20 cellular contexts compared by ENCODE assay signal in genomic region chr3:103712320-103713008, GRCh38.
DNase-seq lines count a peak whose midpoint lies in the region; ATAC-seq, FAIRE-seq and TF ChIP-seq lines count a peak whose summit lies in the region.
"Had no signal": no experiment of that assay in that cellular context is flagged by ENCODE, and none has a peak within 500 bp of the region (broad histone marks: within the 10 kb centered on the region; RNA-seq: fewer than 3 reads in every experiment).

No MANE protein-coding gene starts in this region.

- peaks cover 2% of the 10 kb centered on the region for H3K9me3 ChIP-seq in mesenchymal stem cell (ENCODE audit: control insufficient read depth, low read length)
- no peaks in the 10 kb centered on the region for H3K9me3 ChIP-seq in OCI-LY7 (ENCODE audit: low read length)
- H3K9me3 ChIP-seq: gastroesophageal sphincter had no signal

- no peak overlapping the region for H3K4me2 ChIP-seq in mesenchymal stem cell (ENCODE audit: low read length, poor library complexity, severe bottlenecking)
- H3K4me2 ChIP-seq in OCI-LY7 (ENCODE audit: low read length) = no peak overlapping the region
- H3K4me2 ChIP-seq: KMS-11 had no signal

- no peak overlapping the region for H3K9ac ChIP-seq in mesenchymal stem cell (ENCODE audit: low read length)
- H3K9ac ChIP-seq: KMS-11, parathyroid adenoma had no signal

- H3K4me1 ChIP-seq in mesenchymal stem cell (ENCODE audit: control insufficient read depth, insufficient read depth, low read depth, low read length) = no peaks in the 10 kb centered on the region
- no peaks in the 10 kb centered on the region for H3K4me1 ChIP-seq in OCI-LY7 (ENCODE audit: insufficient read depth, low read length, poor library complexity, severe bottlenecking)
- H3K4me1 ChIP-seq: gastroesophageal sphincter, parathyroid adenoma, spleen, stomach had no signal

- no peak overlapping the region for H2AK5ac ChIP-seq in mesenchymal stem cell (ENCODE audit: low read length, severe bottlenecking)

- H3K4ac ChIP-seq in mesenchymal stem cell (ENCODE audit: low read depth in 1 of 2, low read length in 2 of 2) = no peak overlapping the region

- H3K18ac ChIP-seq in mesenchymal stem cell (ENCODE audit: low read depth in 1 of 2, low read length in 2 of 2) = no peak overlapping the region

- no peaks in the 10 kb centered on the region for H3K79me1 ChIP-seq in mesenchymal stem cell (replicated peaks; ENCODE audit: low read length, poor library complexity, severe bottlenecking)

- WGBS in mesenchymal stem cell = 71% methylated on average over 1 of the region's 1 CpG

- H2AFZ ChIP-seq in mesenchymal stem cell (ENCODE audit: low read depth, low read length) (no peak overlapping the region), OCI-LY7 (ENCODE audit: low read length) (no peak overlapping the region)
- H2AFZ ChIP-seq: parathyroid adenoma had no signal

- no peaks in the 10 kb centered on the region for H4K20me1 ChIP-seq in OCI-LY7 (ENCODE audit: insufficient read depth, low read length)

- no peak overlapping the region for H2BK120ac ChIP-seq in mesenchymal stem cell (ENCODE audit: low read depth, low read length)

- ATAC-seq in left ventricle myocardium superior = no peak
- ATAC-seq: activated CD8-positive, alpha-beta T cell treated with anti-CD3 and anti-CD28 coated beads for 36 hours; effector memory CD8-positive, alpha-beta T cell; gastroesophageal sphincter had no signal

- CTCF ChIA-PET in OCI-LY7 (lab: Charles Lee; ENCODE audit: unreplicated experiment) = no interaction called here

- no TSS peak for BruUV-seq in OCI-LY7 (replicated peaks; lab: Mats Ljungman, UMichigan)

- H3K9me2 ChIP-seq in OCI-LY7 (ENCODE audit: insufficient read depth, low read length) = no peaks in the 10 kb centered on the region; the same call in 1 of the 2 replicates

- H3K27me3 ChIP-seq in bronchial epithelial cell (ENCODE audit: control insufficient read depth, insufficient read depth, low read length) (no peaks in the 10 kb centered on the region), mesenchymal stem cell (ENCODE audit: control insufficient read depth in 1 of 2, insufficient read depth in 1 of 2, low read length in 2 of 2) (no peaks in the 10 kb centered on the region)
- H3K27me3 ChIP-seq: gastroesophageal sphincter, spleen, stomach had no signal

- DNase-seq in EL (peak; percentile 5), NCI-H748 treated with DMSO at 0.1 percent for 48 hours (lab: John Stamatoyannopoulos, UW) (peak; percentile 4), bronchial epithelial cell (ENCODE audit: low read depth) (peak; percentile 94), mesenchymal stem cell (peak; percentile 36), OCI-LY7 (ENCODE audit: low spot score) (no peak), UCSD-AML1 (lab: John Stamatoyannopoulos, UW; ENCODE audit: unreplicated experiment) (no peak), left ventricle myocardium superior (no peak)
- DNase-seq in stimulated activated CD4-positive, alpha-beta T cell treated with anti-CD3 and anti-CD28 coated beads, Interleukin-2, amount 100 ng/mL, for 48 hours = no peak
- DNase-seq: activated CD8-positive, alpha-beta T cell treated with anti-CD3 and anti-CD28 coated beads for 36 hours; effector memory CD8-positive, alpha-beta T cell; GOT3; NCI-H2029; NCI-H526 treated with DMSO at 0.1 percent for 48 hours; SHP77 treated with DMSO at 0.1 percent for 48 hours; spleen; stomach had no signal

- H4K8ac ChIP-seq in mesenchymal stem cell (ENCODE audit: low read length) = no peak overlapping the region

- intact Hi-C loops in OCI-LY7 (cut with micrococcal nuclease; ENCODE audit: unreplicated experiment) (no loop called here), left ventricle myocardium superior (cut with micrococcal nuclease) (no loop called here)

- H3K23ac ChIP-seq in mesenchymal stem cell (ENCODE audit: low read length in 2 of 2) = no peak overlapping the region

- H2BK5ac ChIP-seq in mesenchymal stem cell (ENCODE audit: low read depth, low read length, poor library complexity, severe bottlenecking) = no peak overlapping the region

- H3K27ac ChIP-seq in mesenchymal stem cell (ENCODE audit: low read length, poor library complexity, severe bottlenecking) (no peak overlapping the region), OCI-LY7 (ENCODE audit: low read depth, low read length, poor library complexity, severe bottlenecking) (no peak overlapping the region)
- H3K27ac ChIP-seq: gastroesophageal sphincter, KMS-11, parathyroid adenoma, spleen, stomach had no signal

- no peak overlapping the region for H2BK15ac ChIP-seq in mesenchymal stem cell (ENCODE audit: low read depth, poor library complexity, severe bottlenecking)

- POLR2A ChIA-PET in OCI-LY7 (lab: Charles Lee) = no interaction called here

- FAIRE-seq in bronchial epithelial cell (lab: Jason Lieb, UNC) = no peak
- FAIRE-seq: TTC549 had no signal

- H3K36me3 ChIP-seq in bronchial epithelial cell (ENCODE audit: control insufficient read depth, insufficient read depth, low read length) (no peaks in the 10 kb centered on the region), mesenchymal stem cell (ENCODE audit: control insufficient read depth in 1 of 2, insufficient read depth in 2 of 2, low read depth in 1 of 2, low read length in 2 of 2) (no peaks in the 10 kb centered on the region), OCI-LY7 (ENCODE audit: insufficient read depth, low read length) (no peaks in the 10 kb centered on the region)
- H3K36me3 ChIP-seq: gastroesophageal sphincter, spleen, stomach had no signal

- TF ChIP-seq CTCF in bronchial epithelial cell (IDR thresholded peaks at IDR 0.05; ENCODE audit: insufficient read depth, low read length, severe bottlenecking) (no peak), OCI-LY7 (conservative IDR thresholded peaks at IDR 0.05; ENCODE audit: low read length) (no peak)

- H2BK12ac ChIP-seq in mesenchymal stem cell (ENCODE audit: low read length in 2 of 2) = no peak overlapping the region

- H4K91ac ChIP-seq in mesenchymal stem cell (ENCODE audit: low read length) = no peak overlapping the region

- H3K4me3 ChIP-seq in bronchial epithelial cell (ENCODE audit: low read depth, low read length) = no peak overlapping the region
- no peak overlapping the region for H3K4me3 ChIP-seq in mesenchymal stem cell (ENCODE audit: insufficient read depth in 1 of 2, low read depth in 1 of 2, low read length in 2 of 2)
- no peak overlapping the region for H3K4me3 ChIP-seq in OCI-LY7 (ENCODE audit: low read depth, low read length, poor library complexity, severe bottlenecking)
- H3K4me3 ChIP-seq: gastroesophageal sphincter, spleen, stomach had no signal

- no peak overlapping the region for H3K14ac ChIP-seq in mesenchymal stem cell (ENCODE audit: low read length in 2 of 2)

- H3K79me2 ChIP-seq in OCI-LY7 (ENCODE audit: insufficient read depth, low read depth, low read length) = no peaks in the 10 kb centered on the region
- H3K79me2 ChIP-seq: parathyroid adenoma had no signal

Comparison
In these comparisons a context has a peak if more than half of its experiments do, and no peak if none do; other contexts are left out.
1. DNase-seq: peak in EL (single experiment), NCI-H748 treated with DMSO at 0.1 percent for 48 hours (single experiment), bronchial epithelial cell (single experiment) and mesenchymal stem cell (single experiment); none in OCI-LY7 (single experiment), UCSD-AML1 (single experiment), left ventricle myocardium superior (single experiment) and stimulated activated CD4-positive, alpha-beta T cell treated with anti-CD3 and anti-CD28 coated beads, Interleukin-2, amount 100 ng/mL, for 48 hours (0 of 2).